ENCODE assay signal across 9 cellular contexts in the genomic region with DNA sequence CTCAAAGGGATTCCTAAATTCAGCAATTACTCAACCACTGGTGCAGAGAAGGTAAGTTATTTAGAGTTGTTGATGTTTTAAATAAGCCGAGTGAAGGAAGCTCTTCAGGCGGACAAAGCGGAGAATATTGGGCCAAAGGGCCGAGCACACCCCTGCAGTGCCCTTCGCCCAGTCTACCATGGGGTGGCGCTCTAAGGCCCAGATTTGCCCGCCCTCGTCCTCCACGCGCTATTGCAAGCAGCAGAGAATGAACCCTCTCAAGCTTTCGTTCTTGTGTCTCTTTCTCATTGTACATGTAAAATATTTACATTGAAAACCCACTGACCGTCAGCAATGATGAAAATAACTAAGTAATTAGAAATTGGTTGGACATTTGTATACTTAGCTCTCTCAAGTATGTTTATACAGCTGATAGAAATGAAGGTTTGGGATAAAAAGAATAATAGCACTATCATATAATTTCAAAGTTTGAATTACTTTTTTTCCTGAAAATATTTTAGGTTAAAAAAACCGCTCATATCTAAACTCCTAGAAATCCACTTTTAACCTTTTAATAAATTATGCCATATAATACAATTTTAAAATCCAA.
A peak's percentile ranks its signal among the peaks of the same experiment; 100 is the strongest.
DNase-seq lines count a peak whose midpoint lies in the region; ATAC-seq and TF ChIP-seq lines count a peak whose summit lies in the region.
"Had no signal": no experiment of that assay in that cellular context is flagged by ENCODE, and none has a peak within 500 bp of the region (broad histone marks: within the 10 kb centered on the region; RNA-seq: fewer than 3 reads in every experiment).

No MANE protein-coding gene starts in this region.

- H3K27ac ChIP-seq in ascending aorta (no peak overlapping the region), upper lobe of right lung (no peak overlapping the region)

- TF ChIP-seq CTCF in LNCaP clone FGC (IDR thresholded peaks at IDR 0.05; ENCODE audit: control insufficient read depth, extremely low read depth, insufficient read depth), result peak; percentile 83
- peak; percentile 73 to 88 (median 76) for TF ChIP-seq CTCF in ascending aorta (IDR thresholded peaks at IDR 0.05)
- TF ChIP-seq CTCF in upper lobe of right lung (IDR thresholded peaks at IDR 0.05), result peak; percentile 56

- no peaks in the 10 kb centered on the region for H3K9me3 Mint-ChIP-seq in T-cell
- H3K9me3 Mint-ChIP-seq: T-helper 1 cell treated with Interleukin-12 subunit alpha and Interleukin-12 subunit beta and Interleukin-4 antibody, amounts not matched to agents 30 μg/mL and 1 μg/mL, for 36 hours had no signal

- no peaks in the 10 kb centered on the region for H3K36me3 ChIP-seq in ascending aorta
- no peaks in the 10 kb centered on the region for H3K36me3 ChIP-seq in upper lobe of right lung

- H3K4me3 Mint-ChIP-seq in T-cell, result no peak overlapping the region
- H3K4me3 Mint-ChIP-seq: T-helper 1 cell treated with Interleukin-12 subunit alpha and Interleukin-12 subunit beta and Interleukin-4 antibody, amounts not matched to agents 30 μg/mL and 1 μg/mL, for 36 hours had no signal

- ATAC-seq in GM21367 (IDR thresholded peaks at IDR 0.05; ENCODE audit: unreplicated experiment), result peak; percentile 89
- ATAC-seq in upper lobe of right lung, result peak; percentile 89
- no peak for ATAC-seq in T-cell (replicated peaks in 1 of 4)

- no peaks in the 10 kb centered on the region for H3K36me3 Mint-ChIP-seq in T-cell

- no peak overlapping the region for H3K4me3 ChIP-seq in LNCaP clone FGC (ENCODE audit: low read depth, low read length)
- H3K4me3 ChIP-seq in ascending aorta, result peak overlapping the region in 1 of 2 donors; percentile 8
- H3K4me3 ChIP-seq in upper lobe of right lung, result no peak overlapping the region

- CTCF ChIA-PET in T-cell (lab: Charles Lee), result no interaction called here

- DNase-seq in DMS53 treated with DMSO at 0.1 percent for 48 hours (lab: John Stamatoyannopoulos, UW; ENCODE audit: unreplicated experiment) (peak; percentile 61), LNCaP clone FGC (ENCODE audit: low read depth) (peak; percentile 3), ascending aorta (ENCODE audit: low spot score in 2 of 2) (peak in 1 of 2 donors; percentile 81), iPS-NIHi11 (ENCODE audit: low spot score) (peak; percentile 62), upper lobe of right lung (peak; percentile 65), cortex of kidney (lab: John Stamatoyannopoulos, UW) (no peak), T-cell (no peak)

- intact Hi-C loops in ascending aorta (cut with DNase I), result loop anchor here (1.0 to 10.0 kb wide), 4 partner anchors 352 to 1042 kb away; no protein-coding TSS in a partner anchor
- intact Hi-C loops in upper lobe of right lung (cut with DNase I), result no loop called here

- no peaks in the 10 kb centered on the region for H3K9me3 ChIP-seq in ascending aorta
- H3K9me3 ChIP-seq in upper lobe of right lung, result no peaks in the 10 kb centered on the region

- no peak overlapping the region for H3K27ac Mint-ChIP-seq in T-cell
- H3K27ac Mint-ChIP-seq: T-helper 1 cell treated with Interleukin-12 subunit alpha and Interleukin-12 subunit beta and Interleukin-4 antibody, amounts not matched to agents 30 μg/mL and 1 μg/mL, for 36 hours had no signal

- H3K27me3 ChIP-seq in ascending aorta, result no peaks in the 10 kb centered on the region
- H3K27me3 ChIP-seq in upper lobe of right lung, result peaks cover 6% of the 10 kb centered on the region

- H3K4me1 ChIP-seq in ascending aorta, result peaks cover 0 to 11% of the 10 kb centered on the region in 2 donors
- no peaks in the 10 kb centered on the region for H3K4me1 ChIP-seq in upper lobe of right lung

- POLR2A ChIA-PET in T-cell (lab: Charles Lee), result no interaction called here

- peaks cover 3 to 10% of the 10 kb centered on the region in 2 donors for H3K27me3 Mint-ChIP-seq in T-cell

- H3K4me1 Mint-ChIP-seq in T-cell, result no peaks in the 10 kb centered on the region

Comparison
In these comparisons a context has a peak if more than half of its experiments do, and no peak if none do; other contexts are left out.
1. DNase-seq: peak in DMS53 treated with DMSO at 0.1 percent for 48 hours (single experiment), LNCaP clone FGC (single experiment), iPS-NIHi11 (single experiment) and upper lobe of right lung (single experiment); none in cortex of kidney (single experiment) and T-cell (0 of 34).
2. ATAC-seq: peak in GM21367 (single experiment) and upper lobe of right lung (single experiment); none in T-cell (0 of 4).
3. Peak in every context shown above with its lines, with median percentiles within 50 percentile points of each other: CTCF ChIP-seq.